ENCODE assay signal across 36 cellular contexts in genomic region chrX:685120-686032, GRCh38. TPM values are rescaled to one million over a fixed set of nuclear protein-coding genes. Genes with fewer than 3 reads are reported as not detected.
"Had no signal": no experiment of that assay in that cellular context is flagged by ENCODE, and none has a peak within 500 bp of the region (broad histone marks: within the 10 kb centered on the region; RNA-seq: fewer than 3 reads in every experiment).

No MANE protein-coding gene starts in this region.

- H3K36me3 Mint-ChIP-seq: activated CD4-positive, alpha-beta memory T cell treated with anti-CD3 and anti-CD28 coated beads for 36 hours; activated naive CD8-positive, alpha-beta T cell treated with anti-CD3 and anti-CD28 coated beads for 36 hours had no signal

- H3K4me2 ChIP-seq: SK-N-SH had no signal

- H3K4me3 ChIP-seq: cardiac muscle cell, Peyer's patch, SJSA1 had no signal

- H3K27me3 ChIP-seq: cardiac muscle cell, Peyer's patch, SJSA1 had no signal

- H3K4me1 Mint-ChIP-seq: activated naive CD8-positive, alpha-beta T cell treated with anti-CD3 and anti-CD28 coated beads for 36 hours; activated T-helper 17 cell treated with anti-CD3 and anti-CD28 coated beads, Interleukin-2, amount 50 U/mL, for 72 hours; central memory CD8-positive, alpha-beta T cell had no signal

- ATAC-seq: activated T-cell treated with anti-CD3 and anti-CD28 coated beads, Interleukin-2, amount 50 U/mL, for 72 hours; activated T-helper 17 cell treated with anti-CD3 and anti-CD28 coated beads, Interleukin-2, amount 50 U/mL, for 72 hours; PC-3 had no signal

- H3K27ac ChIP-seq: cardiac muscle cell, Peyer's patch, SJSA1 had no signal

- H3K4me1 ChIP-seq: Peyer's patch, SJSA1 had no signal

- DNase-seq: activated CD4-positive, alpha-beta memory T cell treated with anti-CD3 and anti-CD28 coated beads for 36 hours; activated CD4-positive, alpha-beta T cell treated with anti-CD3 and anti-CD28 coated beads for 4 hours; activated CD4-positive, alpha-beta T cell treated with anti-CD3 and anti-CD28 coated beads, Interleukin-2, amount 50 U/mL, for 1 hour; activated CD4-positive, CD25-positive, alpha-beta regulatory T cell treated with anti-CD3 and anti-CD28 coated beads, Interleukin-2, amount 50 U/mL, for 72 hours; activated effector memory CD4-positive, alpha-beta T cell treated with anti-CD3 and anti-CD28 coated beads, Interleukin-2, amount 50 U/mL, for 16 hours; activated naive CD4-positive, alpha-beta T cell; activated naive CD4-positive, alpha-beta T cell treated with anti-CD3 and anti-CD28 coated beads, Interleukin-2, amount 50 U/mL, for 16 hours; activated naive CD8-positive, alpha-beta T cell treated with anti-CD3 and anti-CD28 coated beads for 36 hours; activated T-cell treated with anti-CD3 and anti-CD28 coated beads, Interleukin-2, amount 50 U/mL, for 1 hour; activated T-cell treated with anti-CD3 and anti-CD28 coated beads, Interleukin-2, amount 50 U/mL, for 72 hours; amniotic stem cell; aorta; NCI-H1092 treated with DMSO at 0.1 percent for 48 hours; NCI-H1417; NCI-H146; NCI-H187; NCI-H2029 treated with DMSO at 0.1 percent for 48 hours; NCI-H2107; NCI-H2171; NCI-H510A; NCI-H526; NCI-H748 treated with DMSO at 0.1 percent for 48 hours; NK-92 treated with Interleukin-12 subunit alpha and Interleukin-12 subunit beta, amount 100 ng/mL, for 24 hours; PC-3; Peyer's patch; RPMI8226; SHP77 treated with DMSO at 0.1 percent for 48 hours; SK-N-SH had no signal

- H3K9me3 ChIP-seq: Peyer's patch, SJSA1, SK-N-SH had no signal

- H3K9ac ChIP-seq: SK-N-SH had no signal

- H3K27me3 Mint-ChIP-seq: activated CD4-positive, alpha-beta memory T cell treated with anti-CD3 and anti-CD28 coated beads for 36 hours; activated T-helper 17 cell treated with anti-CD3 and anti-CD28 coated beads, Interleukin-2, amount 50 U/mL, for 72 hours; central memory CD8-positive, alpha-beta T cell had no signal

- H3K36me3 ChIP-seq: cardiac muscle cell, Peyer's patch, SJSA1 had no signal

- H3K27ac Mint-ChIP-seq: activated CD4-positive, alpha-beta memory T cell treated with anti-CD3 and anti-CD28 coated beads for 36 hours; activated naive CD8-positive, alpha-beta T cell treated with anti-CD3 and anti-CD28 coated beads for 36 hours; activated T-cell treated with anti-CD3 and anti-CD28 coated beads, Interleukin-2, amount 50 U/mL, for 72 hours; activated T-helper 17 cell treated with anti-CD3 and anti-CD28 coated beads, Interleukin-2, amount 50 U/mL, for 72 hours; T-helper 1 cell treated with Interleukin-12 subunit alpha and Interleukin-12 subunit beta and Interleukin-4 antibody, amounts not matched to agents 30 μg/mL and 1 μg/mL, for 36 hours; T-helper 2 cell treated with Interferon-gamma antibody and Interleukin-4, amounts not matched to agents 5 μg/mL and 100 μg/mL, for 36 hours had no signal

- H3K4me3 Mint-ChIP-seq: activated CD4-positive, alpha-beta memory T cell treated with anti-CD3 and anti-CD28 coated beads for 36 hours; activated naive CD8-positive, alpha-beta T cell treated with anti-CD3 and anti-CD28 coated beads for 36 hours; activated T-cell treated with anti-CD3 and anti-CD28 coated beads, Interleukin-2, amount 50 U/mL, for 72 hours; activated T-helper 17 cell treated with anti-CD3 and anti-CD28 coated beads, Interleukin-2, amount 50 U/mL, for 72 hours; central memory CD8-positive, alpha-beta T cell; T-helper 1 cell treated with Interleukin-12 subunit alpha and Interleukin-12 subunit beta and Interleukin-4 antibody, amounts not matched to agents 30 μg/mL and 1 μg/mL, for 36 hours; T-helper 2 cell treated with Interferon-gamma antibody and Interleukin-4, amounts not matched to agents 5 μg/mL and 100 μg/mL, for 36 hours had no signal

RNA-seq across cellular contexts. Expression of gene SHOX, which starts 54.8 kb away (rescaled TPM):
- total RNA-seq: activated CD4-positive, alpha-beta memory T cell treated with anti-CD3 and anti-CD28 coated beads for 36 hours; activated CD8-positive, alpha-beta memory T cell treated with anti-CD3 and anti-CD28 coated beads for 36 hours; activated naive CD8-positive, alpha-beta T cell treated with anti-CD3 and anti-CD28 coated beads for 36 hours; activated T-cell treated with anti-CD3 and anti-CD28 coated beads, Interleukin-2, amount 50 U/mL, for 72 hours; activated T-helper 17 cell treated with anti-CD3 and anti-CD28 coated beads, Interleukin-2, amount 50 U/mL, for 72 hours; aorta; cardiac muscle cell; M059J; PC-3; Peyer's patch; SJSA1 had no signal
- polyA plus RNA-seq: cardiac muscle cell, SK-N-SH had no signal
